1 cellular context compared by ENCODE assay signal in the genomic region with DNA sequence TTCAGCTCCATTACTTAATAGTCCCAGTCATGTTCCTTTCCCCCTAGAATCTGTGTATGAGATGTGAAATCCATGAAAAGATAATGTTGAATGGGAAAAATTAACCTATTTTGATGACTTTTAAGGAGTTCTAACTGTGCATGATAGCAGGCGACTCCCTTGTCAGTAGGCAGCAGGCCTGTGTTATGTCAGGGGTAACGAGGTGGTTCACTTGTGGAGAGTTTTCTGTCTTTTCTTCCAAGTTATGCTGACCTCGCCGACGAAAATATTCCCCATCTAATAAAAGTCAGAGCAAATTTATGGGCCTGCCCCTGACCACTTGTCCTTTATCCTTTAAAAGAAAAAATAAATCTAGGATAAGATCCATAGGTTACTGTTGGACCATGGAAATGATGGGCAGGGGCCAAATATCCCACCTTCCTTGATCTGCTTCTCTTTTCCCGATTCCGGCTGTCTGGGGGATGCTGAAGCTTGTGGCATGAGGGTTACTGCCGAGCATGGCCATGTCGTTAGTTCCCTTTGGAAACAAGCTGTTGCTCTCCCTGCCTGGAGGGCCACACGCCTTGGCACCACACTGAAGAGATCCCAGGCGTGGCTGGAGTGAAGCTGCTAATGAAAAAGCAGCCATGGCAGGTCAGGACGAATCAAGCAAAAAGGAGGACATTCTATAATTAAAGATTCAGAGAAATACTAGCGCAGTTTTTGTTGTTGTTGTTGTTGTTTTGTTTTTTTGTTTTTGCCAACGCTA.
TF ChIP-seq lines count a peak whose summit lies in the region.

No MANE protein-coding gene starts in this region.

TF ChIP-seq in HCT116, 20 proteins besides CTCF, POLR2A, EP300 and RAD21 (continued from another document):
- TF ChIP-seq, protein P1, sequence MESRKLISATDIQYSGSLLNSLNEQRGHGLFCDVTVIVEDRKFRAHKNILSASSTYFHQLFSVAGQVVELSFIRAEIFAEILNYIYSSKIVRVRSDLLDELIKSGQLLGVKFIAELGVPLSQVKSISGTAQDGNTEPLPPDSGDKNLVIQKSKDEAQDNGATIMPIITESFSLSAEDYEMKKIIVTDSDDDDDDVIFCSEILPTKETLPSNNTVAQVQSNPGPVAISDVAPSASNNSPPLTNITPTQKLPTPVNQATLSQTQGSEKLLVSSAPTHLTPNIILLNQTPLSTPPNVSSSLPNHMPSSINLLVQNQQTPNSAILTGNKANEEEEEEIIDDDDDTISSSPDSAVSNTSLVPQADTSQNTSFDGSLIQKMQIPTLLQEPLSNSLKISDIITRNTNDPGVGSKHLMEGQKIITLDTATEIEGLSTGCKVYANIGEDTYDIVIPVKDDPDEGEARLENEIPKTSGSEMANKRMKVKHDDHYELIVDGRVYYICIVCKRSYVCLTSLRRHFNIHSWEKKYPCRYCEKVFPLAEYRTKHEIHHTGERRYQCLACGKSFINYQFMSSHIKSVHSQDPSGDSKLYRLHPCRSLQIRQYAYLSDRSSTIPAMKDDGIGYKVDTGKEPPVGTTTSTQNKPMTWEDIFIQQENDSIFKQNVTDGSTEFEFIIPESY (IDR thresholded peaks at IDR 0.05; ENCODE audit: extremely low read depth, insufficient replicate concordance, low read length), result no peak
